In the genomic region with DNA sequence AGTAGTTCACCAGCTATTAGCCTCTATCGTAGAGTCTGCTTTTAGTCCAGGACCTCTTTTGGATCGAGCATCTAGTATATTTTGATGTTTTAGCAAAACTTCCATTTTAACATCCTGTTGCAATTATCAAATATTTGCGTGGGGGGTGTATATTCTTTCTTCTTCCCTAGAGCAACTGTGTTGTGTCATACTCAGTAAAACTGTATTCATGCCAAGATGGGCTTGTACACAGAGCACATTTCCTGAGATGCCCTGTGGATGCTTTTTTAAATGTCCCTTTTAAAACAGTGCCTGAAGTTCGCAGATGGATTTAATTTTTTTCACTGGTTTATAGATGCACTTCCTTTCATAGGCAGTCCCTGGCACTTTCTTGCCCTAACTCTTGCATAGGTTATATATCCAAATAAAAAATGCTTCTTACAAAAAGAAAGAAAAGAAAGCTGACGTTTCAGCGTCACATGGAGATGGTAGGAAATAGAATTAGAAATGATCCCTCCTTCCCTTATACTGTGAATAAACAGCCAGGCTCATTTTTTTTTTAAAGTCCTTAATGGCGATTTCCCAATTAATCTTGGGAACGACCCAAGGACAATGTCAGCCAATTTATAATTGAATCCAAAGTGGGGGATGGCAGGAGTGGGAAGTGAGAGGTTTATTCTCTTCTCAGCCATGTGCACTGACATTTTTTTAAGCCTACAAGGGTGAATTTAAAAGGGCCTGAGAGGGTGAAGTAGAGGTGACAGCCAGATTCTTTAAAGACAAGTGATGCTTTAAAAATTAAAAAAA, we compare ENCODE assay signal across 2 cellular contexts.
TF ChIP-seq lines count a peak whose summit lies in the region.

No MANE protein-coding gene starts in this region.

TF ChIP-seq in HepG2, 621 proteins besides CTCF, POLR2A, EP300 and RAD21 (continued from another document):
- TF ChIP-seq, protein P1, sequence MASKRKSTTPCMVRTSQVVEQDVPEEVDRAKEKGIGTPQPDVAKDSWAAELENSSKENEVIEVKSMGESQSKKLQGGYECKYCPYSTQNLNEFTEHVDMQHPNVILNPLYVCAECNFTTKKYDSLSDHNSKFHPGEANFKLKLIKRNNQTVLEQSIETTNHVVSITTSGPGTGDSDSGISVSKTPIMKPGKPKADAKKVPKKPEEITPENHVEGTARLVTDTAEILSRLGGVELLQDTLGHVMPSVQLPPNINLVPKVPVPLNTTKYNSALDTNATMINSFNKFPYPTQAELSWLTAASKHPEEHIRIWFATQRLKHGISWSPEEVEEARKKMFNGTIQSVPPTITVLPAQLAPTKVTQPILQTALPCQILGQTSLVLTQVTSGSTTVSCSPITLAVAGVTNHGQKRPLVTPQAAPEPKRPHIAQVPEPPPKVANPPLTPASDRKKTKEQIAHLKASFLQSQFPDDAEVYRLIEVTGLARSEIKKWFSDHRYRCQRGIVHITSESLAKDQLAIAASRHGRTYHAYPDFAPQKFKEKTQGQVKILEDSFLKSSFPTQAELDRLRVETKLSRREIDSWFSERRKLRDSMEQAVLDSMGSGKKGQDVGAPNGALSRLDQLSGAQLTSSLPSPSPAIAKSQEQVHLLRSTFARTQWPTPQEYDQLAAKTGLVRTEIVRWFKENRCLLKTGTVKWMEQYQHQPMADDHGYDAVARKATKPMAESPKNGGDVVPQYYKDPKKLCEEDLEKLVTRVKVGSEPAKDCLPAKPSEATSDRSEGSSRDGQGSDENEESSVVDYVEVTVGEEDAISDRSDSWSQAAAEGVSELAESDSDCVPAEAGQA (IDR thresholded peaks at IDR 0.05; ENCODE audit: low read depth): no peak
- TF ChIP-seq, protein P1 (CRISPR knock-in tag; IDR thresholded peaks at IDR 0.05; ENCODE audit: borderline replicate concordance): no peak
- TF ChIP-seq DPF2 (CRISPR knock-in tag; IDR thresholded peaks at IDR 0.05; ENCODE audit: borderline replicate concordance, low read depth): no peak
- TF ChIP-seq POLR2AphosphoS2 (IDR thresholded peaks at IDR 0.05; ENCODE audit: low read depth, low read length): no peak
- no peak for TF ChIP-seq ZNF530 (CRISPR knock-in tag; IDR thresholded peaks at IDR 0.05; ENCODE audit: low read depth)
- no peak for TF ChIP-seq TMF1 (CRISPR knock-in tag; IDR thresholded peaks at IDR 0.05; ENCODE audit: low read depth)
- TF ChIP-seq EZH2 (conservative IDR thresholded peaks at IDR 0.05; ENCODE audit: low read depth, low read length): no peak
- TF ChIP-seq ZNF605 (CRISPR knock-in tag; IDR thresholded peaks at IDR 0.05): no peak
- TF ChIP-seq ZKSCAN5 (CRISPR knock-in tag; IDR thresholded peaks at IDR 0.05): no peak
- TF ChIP-seq, protein P2, sequence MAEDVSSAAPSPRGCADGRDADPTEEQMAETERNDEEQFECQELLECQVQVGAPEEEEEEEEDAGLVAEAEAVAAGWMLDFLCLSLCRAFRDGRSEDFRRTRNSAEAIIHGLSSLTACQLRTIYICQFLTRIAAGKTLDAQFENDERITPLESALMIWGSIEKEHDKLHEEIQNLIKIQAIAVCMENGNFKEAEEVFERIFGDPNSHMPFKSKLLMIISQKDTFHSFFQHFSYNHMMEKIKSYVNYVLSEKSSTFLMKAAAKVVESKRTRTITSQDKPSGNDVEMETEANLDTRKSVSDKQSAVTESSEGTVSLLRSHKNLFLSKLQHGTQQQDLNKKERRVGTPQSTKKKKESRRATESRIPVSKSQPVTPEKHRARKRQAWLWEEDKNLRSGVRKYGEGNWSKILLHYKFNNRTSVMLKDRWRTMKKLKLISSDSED (CRISPR knock-in tag; IDR thresholded peaks at IDR 0.05): no peak
- TF ChIP-seq, protein P3, sequence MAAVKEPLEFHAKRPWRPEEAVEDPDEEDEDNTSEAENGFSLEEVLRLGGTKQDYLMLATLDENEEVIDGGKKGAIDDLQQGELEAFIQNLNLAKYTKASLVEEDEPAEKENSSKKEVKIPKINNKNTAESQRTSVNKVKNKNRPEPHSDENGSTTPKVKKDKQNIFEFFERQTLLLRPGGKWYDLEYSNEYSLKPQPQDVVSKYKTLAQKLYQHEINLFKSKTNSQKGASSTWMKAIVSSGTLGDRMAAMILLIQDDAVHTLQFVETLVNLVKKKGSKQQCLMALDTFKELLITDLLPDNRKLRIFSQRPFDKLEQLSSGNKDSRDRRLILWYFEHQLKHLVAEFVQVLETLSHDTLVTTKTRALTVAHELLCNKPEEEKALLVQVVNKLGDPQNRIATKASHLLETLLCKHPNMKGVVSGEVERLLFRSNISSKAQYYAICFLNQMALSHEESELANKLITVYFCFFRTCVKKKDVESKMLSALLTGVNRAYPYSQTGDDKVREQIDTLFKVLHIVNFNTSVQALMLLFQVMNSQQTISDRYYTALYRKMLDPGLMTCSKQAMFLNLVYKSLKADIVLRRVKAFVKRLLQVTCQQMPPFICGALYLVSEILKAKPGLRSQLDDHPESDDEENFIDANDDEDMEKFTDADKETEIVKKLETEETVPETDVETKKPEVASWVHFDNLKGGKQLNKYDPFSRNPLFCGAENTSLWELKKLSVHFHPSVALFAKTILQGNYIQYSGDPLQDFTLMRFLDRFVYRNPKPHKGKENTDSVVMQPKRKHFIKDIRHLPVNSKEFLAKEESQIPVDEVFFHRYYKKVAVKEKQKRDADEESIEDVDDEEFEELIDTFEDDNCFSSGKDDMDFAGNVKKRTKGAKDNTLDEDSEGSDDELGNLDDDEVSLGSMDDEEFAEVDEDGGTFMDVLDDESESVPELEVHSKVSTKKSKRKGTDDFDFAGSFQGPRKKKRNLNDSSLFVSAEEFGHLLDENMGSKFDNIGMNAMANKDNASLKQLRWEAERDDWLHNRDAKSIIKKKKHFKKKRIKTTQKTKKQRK (IDR thresholded peaks at IDR 0.05; ENCODE audit: low read length): no peak
- no peak for TF ChIP-seq NFATC3 (CRISPR knock-in tag; IDR thresholded peaks at IDR 0.05)
- TF ChIP-seq TGIF2 (CRISPR knock-in tag; IDR thresholded peaks at IDR 0.05): no peak
- TF ChIP-seq HDAC1 (CRISPR knock-in tag; IDR thresholded peaks at IDR 0.05): no peak
TF ChIP-seq in HepG2: peak in this region for 0.

TF ChIP-seq in GM23338, 12 proteins besides CTCF, POLR2A, EP300 and RAD21 (continued from another document):
- no peak for TF ChIP-seq ZNF462 (CRISPR knock-in tag; IDR thresholded peaks at IDR 0.05)
- TF ChIP-seq JUNB (IDR thresholded peaks at IDR 0.05; ENCODE audit: unreplicated experiment): no peak
- no peak for TF ChIP-seq ETS1 (IDR thresholded peaks at IDR 0.05)
- no peak for TF ChIP-seq EZH2 (IDR thresholded peaks at IDR 0.05; ENCODE audit: low read depth, unreplicated experiment)
- no peak for TF ChIP-seq REST (IDR thresholded peaks at IDR 0.05; ENCODE audit: unreplicated experiment)
- no peak for TF ChIP-seq ZNF331 (CRISPR knock-in tag; IDR thresholded peaks at IDR 0.05; ENCODE audit: low read depth)
- no peak for TF ChIP-seq POLR2AphosphoS5 (IDR thresholded peaks at IDR 0.05; ENCODE audit: low read depth)
